14 cellular contexts compared by ENCODE assay signal in the genomic region with DNA sequence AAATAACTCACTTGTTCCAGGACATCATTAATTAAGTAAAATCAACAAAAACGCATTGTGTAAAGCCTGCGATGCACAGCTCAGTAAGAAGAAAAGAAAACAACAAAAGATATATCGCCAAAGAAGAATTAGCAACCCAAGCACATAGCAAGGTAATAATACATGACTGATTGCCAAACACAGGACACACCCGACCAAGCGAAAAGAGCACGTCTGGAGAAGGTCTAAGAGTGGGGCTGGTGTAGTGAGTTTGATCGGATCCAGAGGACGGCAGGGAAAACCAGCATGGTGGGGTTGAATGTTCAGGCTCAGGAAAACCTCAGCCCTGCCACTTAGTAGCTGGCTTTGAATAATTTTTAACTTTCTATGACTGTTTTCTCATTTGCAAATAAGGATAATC.
DNase-seq lines count a peak whose midpoint lies in the region; ATAC-seq, FAIRE-seq and TF ChIP-seq lines count a peak whose summit lies in the region.
"Had no signal": no experiment of that assay in that cellular context is flagged by ENCODE, and none has a peak within 500 bp of the region (broad histone marks: within the 10 kb centered on the region; RNA-seq: fewer than 3 reads in every experiment).

No MANE protein-coding gene starts in this region.

- no peaks in the 10 kb centered on the region for H3K9me2 ChIP-seq in hepatocyte (replicated peaks; ENCODE audit: insufficient read depth)

- H3K4me1 ChIP-seq in hepatocyte (ENCODE audit: insufficient read depth) (peaks cover 21% of the 10 kb centered on the region), stomach (peaks cover 36 to 98% (median 61%) of the 10 kb centered on the region in 4 donors), small intestine (ENCODE audit: control insufficient read depth in 2 of 2, insufficient read depth in 1 of 2, low read depth in 1 of 2, low read length in 1 of 2) (peaks cover 7 to 31% of the 10 kb centered on the region in 2 donors), right lobe of liver (peaks cover 0 to 29% (median 7%) of the 10 kb centered on the region in 4 donors)

- peaks cover 9% of the 10 kb centered on the region for H4K20me1 ChIP-seq in hepatocyte (ENCODE audit: insufficient read depth, poor library complexity, severe bottlenecking)

- H3K27me3 Mint-ChIP-seq in HFFc6 (ENCODE audit: insufficient read depth) (peaks cover 1% of the 10 kb centered on the region; the same call in 1 of the 2 replicates), WTC11 (ENCODE audit: low read depth) (no peaks in the 10 kb centered on the region)

- TF ChIP-seq CTCF in HFFc6 (IDR thresholded peaks at IDR 0.05) = no peak
- TF ChIP-seq CTCF in WTC11 (IDR thresholded peaks at IDR 0.05) = no peak
- no peak for TF ChIP-seq CTCF in hepatocyte (IDR thresholded peaks at IDR 0.05; ENCODE audit: poor library complexity)
- TF ChIP-seq CTCF in stomach (IDR thresholded peaks at IDR 0.05) = no peak
- TF ChIP-seq CTCF in right lobe of liver (IDR thresholded peaks at IDR 0.05) = no peak

- no peak overlapping the region for H2AFZ ChIP-seq in hepatocyte

- 0 out of 2 replicates have a peak, but pooled peaks cover 4% of the 10 kb centered on the region for H3K36me3 Mint-ChIP-seq in HFFc6 (ENCODE audit: low read depth)
- H3K36me3 Mint-ChIP-seq in WTC11 = no peaks in the 10 kb centered on the region

- H3K27ac ChIP-seq in hepatocyte (peak overlapping the region; percentile 81), stomach (peak overlapping the region in 4 of 5 donors; percentile 45 to 85 (median 68)), small intestine (ENCODE audit: low read depth in 1 of 2, low read length in 1 of 2) (no peak overlapping the region), right lobe of liver (peak overlapping the region in 1 of 3 donors; percentile 1)

- WGBS in hepatocyte (ENCODE audit: low lambda C conversion rate, missing lambda C conversion rate) = 68% methylated on average over 8 of the region's 8 CpGs
- WGBS in stomach, 5 donors = 71 to 85% (median 79%) methylated on average over 8 of the region's 8 CpGs
- WGBS in small intestine, 3 donors = 69 to 79% (median 77%) methylated on average over 8 of the region's 8 CpGs
- 73% methylated on average over 8 of the region's 8 CpGs for WGBS in right lobe of liver (ENCODE audit: insufficient coverage, low coverage, low lambda C conversion rate, missing lambda C conversion rate)

- peaks cover 82% of the 10 kb centered on the region for H3K79me2 ChIP-seq in hepatocyte

- no peaks in the 10 kb centered on the region for H3K36me3 ChIP-seq in hepatocyte (replicated peaks; ENCODE audit: insufficient read depth, low read depth)
- no peaks in the 10 kb centered on the region for H3K36me3 ChIP-seq in stomach
- no peaks in the 10 kb centered on the region for H3K36me3 ChIP-seq in small intestine (ENCODE audit: control insufficient read depth in 2 of 2, insufficient read depth in 2 of 2, low read length in 2 of 2)
- H3K36me3 ChIP-seq in right lobe of liver = no peaks in the 10 kb centered on the region
- H3K36me3 ChIP-seq: gastroesophageal sphincter had no signal

- intact Hi-C loops in stomach (cut with DNase I; ENCODE audit: low total_unique reads) = no loop called here
- intact Hi-C loops in right lobe of liver (cut with DNase I) = loop anchor here in 1 of 2 donors (10.0 kb wide), 1 partner anchor 68 kb away; the partner anchor contains the start of gene JAK1

- TF ChIP-seq EP300 in stomach (IDR thresholded peaks at IDR 0.05) = no peak

- ATAC-seq in WTC11 (no peak), right lobe of liver (no peak)
- ATAC-seq: gastroesophageal sphincter had no signal

- TF ChIP-seq POLR2A in stomach (IDR thresholded peaks at IDR 0.05) = no peak
- no peak for TF ChIP-seq POLR2A in erythroblast (IDR thresholded peaks at IDR 0.05; ENCODE audit: low read length)
- TF ChIP-seq POLR2A in right lobe of liver (IDR thresholded peaks at IDR 0.05) = no peak

- CTCF ChIA-PET in WTC11 (lab: Charles Lee) = no interaction called here

- H3K4me3 Mint-ChIP-seq in HFFc6 = peak overlapping the region; percentile 76
- no peak overlapping the region for H3K4me3 Mint-ChIP-seq in WTC11
- H3K4me3 Mint-ChIP-seq: activated T-helper 1 cell treated with anti-CD3 and anti-CD28 coated beads, Interleukin-12 subunit alpha, Interleukin-12 subunit beta, Interleukin-2, Interleukin-4 antibody, amounts not matched to agents 30 ng/mL and 10 ng/mL and 1 ng/mL, durations not matched to agents 14 hours and 24 hours and 36 hours; T-helper 2 cell treated with Interferon-gamma antibody and Interleukin-4, amounts not matched to agents 5 μg/mL and 100 μg/mL, for 36 hours had no signal

- no peaks in the 10 kb centered on the region for H3K9me3 ChIP-seq in hepatocyte (ENCODE audit: low read depth)
- no peaks in the 10 kb centered on the region for H3K9me3 ChIP-seq in stomach
- no peaks in the 10 kb centered on the region for H3K9me3 ChIP-seq in small intestine (ENCODE audit: control insufficient read depth, low read depth)
- H3K9me3 ChIP-seq in right lobe of liver = no peaks in the 10 kb centered on the region
- H3K9me3 ChIP-seq: gastroesophageal sphincter had no signal

- peak overlapping the region; percentile 76 for H3K27ac Mint-ChIP-seq in HFFc6
- peak overlapping the region; percentile 78 for H3K27ac Mint-ChIP-seq in WTC11
- H3K27ac Mint-ChIP-seq: activated T-helper 1 cell treated with anti-CD3 and anti-CD28 coated beads, Interleukin-12 subunit alpha, Interleukin-12 subunit beta, Interleukin-2, Interleukin-4 antibody, amounts not matched to agents 30 ng/mL and 10 ng/mL and 1 ng/mL, durations not matched to agents 14 hours and 24 hours and 36 hours; T-helper 2 cell treated with Interferon-gamma antibody and Interleukin-4, amounts not matched to agents 5 μg/mL and 100 μg/mL, for 36 hours had no signal

- H3K27me3 ChIP-seq in hepatocyte (no peaks in the 10 kb centered on the region), stomach (no peaks in the 10 kb centered on the region), small intestine (ENCODE audit: control insufficient read depth in 2 of 2, insufficient read depth in 2 of 2, low read length in 2 of 2) (no peaks in the 10 kb centered on the region), right lobe of liver (no peaks in the 10 kb centered on the region)
- H3K27me3 ChIP-seq: gastroesophageal sphincter had no signal

- no peak for DNase-seq in HFFc6
- DNase-seq in WTC11 (ENCODE audit: low spot score) = no peak
- no peak for DNase-seq in hepatocyte (ENCODE audit: low spot score)
- DNase-seq in stomach = no peak
- DNase-seq in small intestine = no peak
- DNase-seq in erythroblast (lab: John Stamatoyannopoulos, UW) = no peak
- no peak for DNase-seq in right lobe of liver
- DNase-seq: activated CD4-positive, alpha-beta T cell treated with anti-CD3 and anti-CD28 coated beads, Interleukin-2, amount 50 U/mL, for 1 hour; NCI-H1694 treated with DMSO at 0.1 percent for 48 hours; NCI-H524 treated with DMSO at 0.1 percent for 48 hours; stimulated activated CD4-positive, alpha-beta T cell treated with anti-CD3 and anti-CD28 coated beads, Interleukin-2, amount 100 ng/mL, for 24 hours had no signal

- H3K4me3 ChIP-seq in hepatocyte = no peak overlapping the region
- H3K4me3 ChIP-seq in stomach = no peak overlapping the region
- H3K4me3 ChIP-seq in small intestine (ENCODE audit: low read depth in 1 of 2, low read length in 2 of 2) = no peak overlapping the region
- no peak overlapping the region for H3K4me3 ChIP-seq in right lobe of liver
- H3K4me3 ChIP-seq: gastroesophageal sphincter had no signal

- POLR2A ChIA-PET in WTC11 (lab: Charles Lee) = no interaction called here

- H3K4me2 ChIP-seq in hepatocyte = no peak overlapping the region

- H3K4me1 Mint-ChIP-seq in HFFc6 (ENCODE audit: low read depth) (peaks cover 64% of the 10 kb centered on the region), WTC11 (peaks cover 63% of the 10 kb centered on the region)

- FAIRE-seq in small intestine (lab: Jason Lieb, UNC) = no peak

- H3K9me3 Mint-ChIP-seq in HFFc6 (no peaks in the 10 kb centered on the region), WTC11 (peaks cover 4% of the 10 kb centered on the region)
- H3K9me3 Mint-ChIP-seq: activated T-helper 1 cell treated with anti-CD3 and anti-CD28 coated beads, Interleukin-12 subunit alpha, Interleukin-12 subunit beta, Interleukin-2, Interleukin-4 antibody, amounts not matched to agents 30 ng/mL and 10 ng/mL and 1 ng/mL, durations not matched to agents 14 hours and 24 hours and 36 hours; T-helper 2 cell treated with Interferon-gamma antibody and Interleukin-4, amounts not matched to agents 5 μg/mL and 100 μg/mL, for 36 hours had no signal

TF ChIP-seq in WTC11, 78 proteins besides CTCF, POLR2A, EP300 and RAD21 (continues in another document):
- no peak for TF ChIP-seq ZNF416 (CRISPR knock-in tag; IDR thresholded peaks at IDR 0.05)
- no peak for TF ChIP-seq SP1 (CRISPR knock-in tag; conservative IDR thresholded peaks at IDR 0.05)
- TF ChIP-seq MYBL2 (CRISPR knock-in tag; IDR thresholded peaks at IDR 0.05) = no peak
- no peak for TF ChIP-seq ATF1 (CRISPR knock-in tag; IDR thresholded peaks at IDR 0.05)
- TF ChIP-seq, protein P1, sequence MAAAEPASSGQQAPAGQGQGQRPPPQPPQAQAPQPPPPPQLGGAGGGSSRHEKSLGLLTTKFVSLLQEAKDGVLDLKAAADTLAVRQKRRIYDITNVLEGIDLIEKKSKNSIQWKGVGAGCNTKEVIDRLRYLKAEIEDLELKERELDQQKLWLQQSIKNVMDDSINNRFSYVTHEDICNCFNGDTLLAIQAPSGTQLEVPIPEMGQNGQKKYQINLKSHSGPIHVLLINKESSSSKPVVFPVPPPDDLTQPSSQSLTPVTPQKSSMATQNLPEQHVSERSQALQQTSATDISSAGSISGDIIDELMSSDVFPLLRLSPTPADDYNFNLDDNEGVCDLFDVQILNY (CRISPR knock-in tag; IDR thresholded peaks at IDR 0.05) = no peak
- no peak for TF ChIP-seq TCF7 (CRISPR knock-in tag; IDR thresholded peaks at IDR 0.05; ENCODE audit: low read depth)
- TF ChIP-seq, protein P2, sequence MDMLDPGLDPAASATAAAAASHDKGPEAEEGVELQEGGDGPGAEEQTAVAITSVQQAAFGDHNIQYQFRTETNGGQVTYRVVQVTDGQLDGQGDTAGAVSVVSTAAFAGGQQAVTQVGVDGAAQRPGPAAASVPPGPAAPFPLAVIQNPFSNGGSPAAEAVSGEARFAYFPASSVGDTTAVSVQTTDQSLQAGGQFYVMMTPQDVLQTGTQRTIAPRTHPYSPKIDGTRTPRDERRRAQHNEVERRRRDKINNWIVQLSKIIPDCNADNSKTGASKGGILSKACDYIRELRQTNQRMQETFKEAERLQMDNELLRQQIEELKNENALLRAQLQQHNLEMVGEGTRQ (CRISPR knock-in tag; IDR thresholded peaks at IDR 0.05) = no peak
- TF ChIP-seq OVOL2 (CRISPR knock-in tag; IDR thresholded peaks at IDR 0.05; ENCODE audit: borderline replicate concordance) = no peak
- TF ChIP-seq IRF2 (CRISPR knock-in tag; IDR thresholded peaks at IDR 0.05; ENCODE audit: borderline replicate concordance, low read depth) = no peak
- no peak for TF ChIP-seq MXD4 (CRISPR knock-in tag; IDR thresholded peaks at IDR 0.05; ENCODE audit: borderline replicate concordance)
- TF ChIP-seq CREM (CRISPR knock-in tag; IDR thresholded peaks at IDR 0.05) = no peak
- TF ChIP-seq SMAD3 (CRISPR knock-in tag; IDR thresholded peaks at IDR 0.05; ENCODE audit: borderline replicate concordance) = no peak

Comparison
In these comparisons a context has a peak if more than half of its experiments do, and no peak if none do; other contexts are left out.
1. H3K27ac ChIP-seq: peak in hepatocyte (single experiment) and stomach (4 of 5); none in small intestine (0 of 2).